14 cellular contexts compared by ENCODE assay signal in the genomic region with DNA sequence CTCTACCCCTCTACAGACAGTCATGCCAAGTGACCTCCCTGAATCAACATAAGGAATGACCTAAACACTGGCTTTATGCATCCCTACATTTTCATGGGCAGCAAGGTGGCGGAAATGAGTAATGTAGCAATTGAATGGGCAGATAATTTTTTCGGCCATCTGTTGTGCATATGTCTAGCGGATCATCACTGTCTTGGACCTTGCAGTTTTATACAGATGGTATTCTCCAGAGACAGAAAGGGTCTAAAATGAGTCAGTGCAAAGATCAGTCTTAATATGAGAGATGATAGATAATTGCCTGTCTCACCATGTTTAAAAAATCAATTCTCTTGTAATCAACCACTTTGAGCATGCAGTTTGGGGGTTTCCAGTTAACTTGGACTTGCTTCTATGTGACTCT.
A peak's percentile ranks its signal among the peaks of the same experiment; 100 is the strongest.
DNase-seq lines count a peak whose midpoint lies in the region; TF ChIP-seq lines count a peak whose summit lies in the region.
"Had no signal": no experiment of that assay in that cellular context is flagged by ENCODE, and none has a peak within 500 bp of the region (broad histone marks: within the 10 kb centered on the region; RNA-seq: fewer than 3 reads in every experiment).

No MANE protein-coding gene starts in this region.

- 79% methylated on average over 3 of the region's 3 CpGs for WGBS in smooth muscle cell (ENCODE audit: low lambda C conversion rate)

- H3K9me3 ChIP-seq in smooth muscle cell (replicated peaks; ENCODE audit: low read depth) = no peaks in the 10 kb centered on the region

- H4K20me1 ChIP-seq in smooth muscle cell (ENCODE audit: low read depth) = no peaks in the 10 kb centered on the region

- TF ChIP-seq CTCF in smooth muscle cell (IDR thresholded peaks at IDR 0.05; ENCODE audit: borderline replicate concordance, insufficient read depth, poor library complexity, severe bottlenecking) (no peak), coronary artery (IDR thresholded peaks at IDR 0.05) (no peak)

- H3K27me3 ChIP-seq in smooth muscle cell (ENCODE audit: low read depth) = no peaks in the 10 kb centered on the region

- H3K36me3 ChIP-seq in smooth muscle cell (ENCODE audit: low read depth) = no peaks in the 10 kb centered on the region

- peak overlapping the region; percentile 20 for H3K4me2 ChIP-seq in smooth muscle cell

- H3F3A ChIP-seq in smooth muscle cell (ENCODE audit: low read depth) = no peaks in the 10 kb centered on the region

- H3K9ac ChIP-seq in smooth muscle cell (ENCODE audit: low read depth) = no peak overlapping the region

- H3K4me1 ChIP-seq in smooth muscle cell (ENCODE audit: low read depth) = no peaks in the 10 kb centered on the region

- H3K27ac ChIP-seq in smooth muscle cell (ENCODE audit: low read depth) = peak overlapping the region; percentile 20
- no peak overlapping the region for H3K27ac ChIP-seq in coronary artery

- H3K4me3 ChIP-seq in smooth muscle cell (no peak overlapping the region), coronary artery (no peak overlapping the region)

- H3K79me2 ChIP-seq in smooth muscle cell (ENCODE audit: low read depth) = peaks cover under 1% of the 10 kb centered on the region

- DNase-seq in EH (ENCODE audit: low read depth) (peak; percentile 72), HS-5 (ENCODE audit: low read depth) (peak; percentile 87), cerebellum (ENCODE audit: low spot score) (peak; percentile 1), smooth muscle cell (lab: John Stamatoyannopoulos, UW; ENCODE audit: unreplicated experiment) (no peak), coronary artery (ENCODE audit: low spot score) (no peak), NCI-H1048 (lab: John Stamatoyannopoulos, UW) (no peak), amniotic stem cell (lab: John Stamatoyannopoulos, UW) (no peak)
- DNase-seq: C1 segment of cervical spinal cord; Karpas-422; MM.1S; NCI-H1417; NCI-H2029 treated with DMSO at 0.1 percent for 48 hours; NCI-H526; NK-92 treated with Interleukin-12 subunit alpha and Interleukin-12 subunit beta, amount 100 ng/mL, for 24 hours had no signal

- H2AFZ ChIP-seq in smooth muscle cell (ENCODE audit: low read depth) = no peak overlapping the region

Comparison
In these comparisons a context has a peak if more than half of its experiments do, and no peak if none do; other contexts are left out.
1. DNase-seq: peak in EH (single experiment), HS-5 (single experiment) and cerebellum (single experiment); none in smooth muscle cell (single experiment), coronary artery (single experiment), NCI-H1048 (single experiment) and amniotic stem cell (single experiment).